ENCODE assay signal across 9 cellular contexts in the genomic region with DNA sequence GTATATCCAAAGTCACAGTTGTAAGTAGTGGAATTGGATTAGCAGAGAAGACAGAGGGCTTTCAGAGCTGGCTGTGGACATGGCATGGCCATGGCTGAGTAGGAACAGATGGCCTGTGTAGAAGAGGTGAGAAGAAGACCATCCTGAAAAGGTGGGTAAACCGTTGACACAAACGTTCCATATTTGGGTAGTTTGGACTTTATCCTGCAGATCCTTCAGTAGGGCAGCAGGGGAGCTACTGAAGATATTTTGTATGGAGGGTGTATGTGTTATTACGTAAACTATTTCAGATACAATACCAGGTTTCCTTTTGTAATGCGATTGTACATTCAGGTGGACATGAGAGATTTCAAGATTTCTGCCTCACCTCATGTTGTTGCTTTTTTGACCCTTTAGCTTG. TPM values are rescaled to one million over a fixed set of nuclear protein-coding genes. Genes with fewer than 3 reads are reported as not detected.
DNase-seq lines count a peak whose midpoint lies in the region; ATAC-seq and TF ChIP-seq lines count a peak whose summit lies in the region.
"Had no signal": no experiment of that assay in that cellular context is flagged by ENCODE, and none has a peak within 500 bp of the region (broad histone marks: within the 10 kb centered on the region; RNA-seq: fewer than 3 reads in every experiment).

No MANE protein-coding gene starts in this region.

- H3K27ac ChIP-seq in HCT116 (ENCODE audit: low read depth, low read length) (no peak overlapping the region; the same call in 1 of the 2 replicates), SJCRH30 (no peak overlapping the region)

- 0 out of 2 replicates have a peak overlapping the region, but pooled peaks have one; percentile 97 for H3K9ac ChIP-seq in HCT116 (ENCODE audit: low read length)

- H4K20me1 ChIP-seq in HCT116 (ENCODE audit: insufficient read depth), result peaks cover 3% of the 10 kb centered on the region; the same call in 1 of the 2 replicates

- H3K4me1 ChIP-seq in HCT116 (ENCODE audit: control insufficient read depth in 1 of 2, insufficient read depth in 2 of 2, low read length in 2 of 2) (peaks cover 15 to 28% of the 10 kb centered on the region in 2 experiments; a peak in 3 of 4 replicates), SJCRH30 (peaks cover 20% of the 10 kb centered on the region)

- peaks cover 53% of the 10 kb centered on the region for H3K4me1 Mint-ChIP-seq in activated naive CD8-positive, alpha-beta T cell treated with anti-CD3 and anti-CD28 coated beads for 36 hours
- peaks cover 12% of the 10 kb centered on the region for H3K4me1 Mint-ChIP-seq in memory B cell

- no peak for ATAC-seq in HCT116
- ATAC-seq in memory B cell (ENCODE audit: low read depth), result no peak
- no peak for ATAC-seq in HG02610 (IDR thresholded peaks at IDR 0.05; ENCODE audit: unreplicated experiment)

- no peak for TF ChIP-seq POLR2A in HCT116 (IDR thresholded peaks at IDR 0.05; ENCODE audit: borderline replicate concordance, extremely low read depth, insufficient read depth, insufficient read length)

- H3K9me2 ChIP-seq in HCT116 (ENCODE audit: insufficient read depth), result no peaks in the 10 kb centered on the region

- no peak overlapping the region for H2AFZ ChIP-seq in HCT116 (ENCODE audit: low read depth, low read length, poor library complexity, severe bottlenecking)

- H3K27me3 ChIP-seq in HCT116 (ENCODE audit: insufficient read depth, low read length), result no peaks in the 10 kb centered on the region
- no peaks in the 10 kb centered on the region for H3K27me3 ChIP-seq in SJCRH30

- CTCF ChIA-PET in HCT116 (lab: Charles Lee), result no interaction called here

- H3K36me3 Mint-ChIP-seq in activated naive CD8-positive, alpha-beta T cell treated with anti-CD3 and anti-CD28 coated beads for 36 hours, result peaks cover 27% of the 10 kb centered on the region
- peaks cover 8% of the 10 kb centered on the region for H3K36me3 Mint-ChIP-seq in memory B cell

- H3K4me3 Mint-ChIP-seq in activated naive CD8-positive, alpha-beta T cell treated with anti-CD3 and anti-CD28 coated beads for 36 hours, result peak overlapping the region; percentile 99
- peak overlapping the region; percentile 99 for H3K4me3 Mint-ChIP-seq in memory B cell

- H3K36me3 ChIP-seq in HCT116 (ENCODE audit: control insufficient read depth in 1 of 2, insufficient read depth in 2 of 2, low read length in 2 of 2) (peaks cover 20 to 45% of the 10 kb centered on the region in 2 experiments; a peak in 3 of 4 replicates), SJCRH30 (peaks cover 39% of the 10 kb centered on the region)

- H3K4me3 ChIP-seq in HCT116 (replicated peaks in 1 of 2; ENCODE audit: low read depth in 1 of 2, low read length in 2 of 2) (peak overlapping the region in 1 of 2 experiments; percentile 95; a peak in 2 of 4 replicates), SJCRH30 (no peak overlapping the region)

- peaks cover 64% of the 10 kb centered on the region for H3K79me2 ChIP-seq in HCT116 (ENCODE audit: insufficient read depth, low read length)

- POLR2A ChIA-PET in HCT116 (lab: Charles Lee), result no interaction called here

- no TSS peak for BruUV-seq in HCT116 (replicated peaks; lab: Mats Ljungman, UMichigan)

- intact Hi-C loops in HCT116 (cut with micrococcal nuclease), result loop anchor here (5.0 kb wide), 1 partner anchor 542 kb away; a partner anchor contains a TSS

- RAD21 ChIA-PET in HCT116 (lab: Charles Lee; ENCODE audit: low non-redundant PET in 1 of 2, low total read pairs in 2 of 2, uncharacterized antibody in 2 of 2, unreplicated experiment in 2 of 2), result interaction anchor here in 1 of 2 experiments (0.6 kb wide), 1 partner anchor 139 kb away, joined by 5 read pairs; no protein-coding TSS in a partner anchor

- DNase-seq in AML-193 (lab: John Stamatoyannopoulos, UW) (peak; percentile 24 to 51), HCT116 (ENCODE audit: low read depth, low spot score) (no peak), memory B cell (ENCODE audit: low spot score in 2 of 2) (no peak), epidermal melanocyte (ENCODE audit: insufficient read length, low spot score) (no peak), SJCRH30 (no peak), kidney glomerular epithelial cell (lab: John Stamatoyannopoulos, UW) (no peak)
- DNase-seq in activated naive CD8-positive, alpha-beta T cell treated with anti-CD3 and anti-CD28 coated beads for 36 hours, result no peak
- DNase-seq: amygdala had no signal

- peak overlapping the region; percentile 98 for H3K27ac Mint-ChIP-seq in activated naive CD8-positive, alpha-beta T cell treated with anti-CD3 and anti-CD28 coated beads for 36 hours
- no peak overlapping the region for H3K27ac Mint-ChIP-seq in memory B cell

- H3K9me3 Mint-ChIP-seq in activated naive CD8-positive, alpha-beta T cell treated with anti-CD3 and anti-CD28 coated beads for 36 hours, result no peaks in the 10 kb centered on the region
- H3K9me3 Mint-ChIP-seq in memory B cell, result no peaks in the 10 kb centered on the region

- H3K9me3 ChIP-seq in HCT116 (ENCODE audit: control insufficient read depth in 1 of 2, insufficient read depth in 1 of 2, low read depth in 1 of 2, low read length in 2 of 2) (no peaks in the 10 kb centered on the region), SJCRH30 (replicated peaks) (no peaks in the 10 kb centered on the region)

- no peak for TF ChIP-seq RAD21 in HCT116 (IDR thresholded peaks at IDR 0.05; ENCODE audit: low read depth)

- H3K27me3 Mint-ChIP-seq in activated naive CD8-positive, alpha-beta T cell treated with anti-CD3 and anti-CD28 coated beads for 36 hours, result no peaks in the 10 kb centered on the region
- H3K27me3 Mint-ChIP-seq in memory B cell, result no peaks in the 10 kb centered on the region

- peak overlapping the region; percentile 96 for H3K4me2 ChIP-seq in HCT116 (ENCODE audit: low read length)

- no peak for TF ChIP-seq CTCF in HCT116 (IDR thresholded peaks at IDR 0.05 in 2 of 3, conservative IDR thresholded peaks at IDR 0.05 in 1 of 3; ENCODE audit: borderline replicate concordance in 1 of 3, insufficient read depth in 1 of 3, low read depth in 2 of 3, low read length in 2 of 3)

TF ChIP-seq in HCT116, 20 proteins besides CTCF, POLR2A, EP300 and RAD21:
- no peak for TF ChIP-seq EZH2phosphoT487 (IDR thresholded peaks at IDR 0.05; ENCODE audit: borderline replicate concordance)
- TF ChIP-seq, protein P1, sequence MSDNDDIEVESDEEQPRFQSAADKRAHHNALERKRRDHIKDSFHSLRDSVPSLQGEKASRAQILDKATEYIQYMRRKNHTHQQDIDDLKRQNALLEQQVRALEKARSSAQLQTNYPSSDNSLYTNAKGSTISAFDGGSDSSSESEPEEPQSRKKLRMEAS (IDR thresholded peaks at IDR 0.05), result no peak

RNA-seq across cellular contexts. Expression of a gene that starts 1.6 kb away (rescaled TPM):
- 47.5 TPM for total RNA-seq in HCT116 (2021; ENCODE audit: unreplicated experiment)
- 14.0 and 20.2 TPM in 2 replicates for polyA plus RNA-seq in HCT116 (2012)
- total RNA-seq in activated naive CD8-positive, alpha-beta T cell treated with anti-CD3 and anti-CD28 coated beads for 36 hours, result 10 to 100 TPM; 83.5 to 89.2 TPM
- total RNA-seq in SJCRH30 (2014; rRNA removed; shearing (Covaris generic)), result 125 and 128 TPM in 2 replicates

RNA-seq across cellular contexts. Expression of a gene that starts 8.9 kb away (rescaled TPM):
- total RNA-seq in HCT116 (2021; ENCODE audit: unreplicated experiment), result 22.5 TPM
- polyA plus RNA-seq in HCT116 (2012), result 27.5 and 29.5 TPM in 2 replicates
- total RNA-seq in activated naive CD8-positive, alpha-beta T cell treated with anti-CD3 and anti-CD28 coated beads for 36 hours, result 10 to 100 TPM; 26.5 to 27.7 TPM
- 17.6 and 20.6 TPM in 2 replicates for total RNA-seq in SJCRH30 (2014; rRNA removed; shearing (Covaris generic))

RNA-seq across cellular contexts. Expression of a gene that starts 24.3 kb away (rescaled TPM):
- total RNA-seq in HCT116 (2021; ENCODE audit: unreplicated experiment), result 74.4 TPM
- 31.9 and 37.4 TPM in 2 replicates for polyA plus RNA-seq in HCT116 (2012)
- 100 to 1,000 TPM; 121 to 125 TPM for total RNA-seq in activated naive CD8-positive, alpha-beta T cell treated with anti-CD3 and anti-CD28 coated beads for 36 hours
- total RNA-seq in SJCRH30 (2014; rRNA removed; shearing (Covaris generic)), result 187 and 190 TPM in 2 replicates

RNA-seq across cellular contexts. Expression of a gene that starts 32.4 kb away (rescaled TPM):
- not detected for total RNA-seq in HCT116 (2021; ENCODE audit: unreplicated experiment)
- polyA plus RNA-seq in HCT116 (2012), result 0.08 TPM in 1 of 2 replicates, not detected in the other
- total RNA-seq in activated naive CD8-positive, alpha-beta T cell treated with anti-CD3 and anti-CD28 coated beads for 36 hours, result under 1 TPM in 1 of 2 experiments, not detected in 1; 0.10 TPM
- 1.6 and 1.7 TPM in 2 replicates for total RNA-seq in SJCRH30 (2014; rRNA removed; shearing (Covaris generic))

Comparison
In these comparisons a context has a peak if more than half of its experiments do, and no peak if none do; other contexts are left out.
1. DNase-seq: peak in AML-193 (2 of 2); none in HCT116 (single experiment), activated naive CD8-positive, alpha-beta T cell treated with anti-CD3 and anti-CD28 coated beads for 36 hours (single experiment), memory B cell (0 of 2), epidermal melanocyte (single experiment), SJCRH30 (0 of 2) and kidney glomerular epithelial cell (single experiment).